19 cellular contexts compared by ENCODE assay signal in the genomic region with DNA sequence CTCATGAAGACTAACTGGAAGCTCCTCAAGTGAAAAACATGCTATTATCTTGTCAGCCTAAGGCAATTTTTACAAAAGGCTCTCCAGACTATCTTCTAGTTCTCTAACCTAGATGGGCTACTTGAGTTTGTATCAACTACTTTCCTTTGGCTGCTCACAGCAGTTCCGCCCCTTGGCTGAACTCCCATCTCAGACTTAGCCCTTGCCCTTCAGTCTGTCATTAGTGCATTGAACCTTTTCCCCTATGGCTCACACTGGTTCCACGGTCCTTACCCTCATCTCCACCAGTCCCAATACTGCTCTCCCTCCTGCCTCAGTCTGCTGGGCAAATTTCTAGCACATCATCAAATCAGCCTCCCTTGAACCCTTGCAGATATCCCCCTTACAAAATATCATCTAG.
"Had no signal": no experiment of that assay in that cellular context is flagged by ENCODE, and none has a peak within 500 bp of the region (broad histone marks: within the 10 kb centered on the region; RNA-seq: fewer than 3 reads in every experiment).

No MANE protein-coding gene starts in this region.

- H3K27me3 ChIP-seq: SJCRH30 had no signal

- H3K4me1 ChIP-seq: SJCRH30 had no signal

- H3K4me3 ChIP-seq: SJCRH30 had no signal

- DNase-seq: KBM-7, NCI-H1092, NCI-H1105 treated with DMSO at 0.1 percent for 48 hours, NCI-H1417 treated with DMSO at 0.1 percent for 48 hours, NCI-H146, NCI-H1694 treated with DMSO at 0.1 percent for 48 hours, NCI-H1930, NCI-H2081, NCI-H2107, NCI-H2227 treated with DMSO at 0.1 percent for 48 hours, NCI-H524, NCI-H526 treated with DMSO at 0.1 percent for 48 hours, NCI-H748 treated with DMSO at 0.1 percent for 48 hours, SHP77 treated with DMSO at 0.1 percent for 48 hours, SJCRH30 had no signal

- ATAC-seq: Panc1, Right ventricle myocardium inferior had no signal

- H3K27ac ChIP-seq: HL-60, SJCRH30 had no signal

- H3K9me3 ChIP-seq: SJCRH30 had no signal

- H3K36me3 ChIP-seq: SJCRH30 had no signal

- FAIRE-seq: HTR-8/SVneo had no signal
